17 cellular contexts compared by ENCODE assay signal in genomic region chr3:59631482-59631881, GRCh38.
DNase-seq lines count a peak whose midpoint lies in the region; ATAC-seq and TF ChIP-seq lines count a peak whose summit lies in the region.
"Had no signal": no experiment of that assay in that cellular context is flagged by ENCODE, and none has a peak within 500 bp of the region (broad histone marks: within the 10 kb centered on the region; RNA-seq: fewer than 3 reads in every experiment).

No MANE protein-coding gene starts in this region.

- H4K8ac ChIP-seq in mesenchymal stem cell (ENCODE audit: low read length) = no peak overlapping the region

- H3K27me3 ChIP-seq in left ventricle myocardium inferior (ENCODE audit: low read depth) (no peaks in the 10 kb centered on the region), right cardiac atrium (ENCODE audit: control insufficient read depth, insufficient read depth) (no peaks in the 10 kb centered on the region), mesenchymal stem cell (ENCODE audit: control insufficient read depth in 1 of 2, insufficient read depth in 1 of 2, low read length in 2 of 2) (no peaks in the 10 kb centered on the region)
- no peaks in the 10 kb centered on the region for H3K27me3 ChIP-seq in effector memory CD4-positive, alpha-beta T cell (replicated peaks; ENCODE audit: control insufficient read depth, insufficient read depth, low read length, poor library complexity, severe bottlenecking)
- H3K27me3 ChIP-seq: BLaER1 treated with 17β-estradiol and CSF1 and Interleukin-3, amounts not matched to agents 10 nM and 100 nM had no signal

- H2AK5ac ChIP-seq in mesenchymal stem cell (ENCODE audit: low read length, severe bottlenecking) = peak overlapping the region; percentile 3

- no peaks in the 10 kb centered on the region for H3K79me1 ChIP-seq in mesenchymal stem cell (replicated peaks; ENCODE audit: low read length, poor library complexity, severe bottlenecking)

- no peak overlapping the region for H2AFZ ChIP-seq in mesenchymal stem cell (ENCODE audit: low read depth, low read length)

- H3K9me3 ChIP-seq in left ventricle myocardium inferior (replicated peaks) (peaks cover 4% of the 10 kb centered on the region), right cardiac atrium (ENCODE audit: control insufficient read depth, low read length) (no peaks in the 10 kb centered on the region), mesenchymal stem cell (ENCODE audit: control insufficient read depth, low read length) (no peaks in the 10 kb centered on the region)
- H3K9me3 ChIP-seq in effector memory CD4-positive, alpha-beta T cell (ENCODE audit: control insufficient read depth, low read length) = no peaks in the 10 kb centered on the region
- H3K9me3 ChIP-seq: A549; BLaER1 treated with 17β-estradiol and CSF1 and Interleukin-3, amounts not matched to agents 10 nM and 100 nM; Caco-2 had no signal

- TF ChIP-seq CTCF in left ventricle myocardium inferior (IDR thresholded peaks at IDR 0.05; ENCODE audit: borderline replicate concordance) = no peak

- DNase-seq in Right ventricle myocardium inferior (ENCODE audit: missing footprints) = no peak
- no peak for DNase-seq in left ventricle myocardium inferior
- no peak for DNase-seq in left ventricle myocardium superior
- no peak for DNase-seq in right cardiac atrium
- no peak for DNase-seq in mesenchymal stem cell
- DNase-seq in NCI-H774 (lab: John Stamatoyannopoulos, UW) = no peak
- no peak for DNase-seq in effector memory CD4-positive, alpha-beta T cell
- DNase-seq: Caco-2; Calu3; CD4-positive, alpha-beta T cell; CD8-positive, alpha-beta T cell; DMS79 treated with DMSO at 0.1 percent for 48 hours; GF-D8 had no signal

- H3K36me3 ChIP-seq in left ventricle myocardium inferior (no peaks in the 10 kb centered on the region), mesenchymal stem cell (ENCODE audit: control insufficient read depth in 1 of 2, insufficient read depth in 2 of 2, low read depth in 1 of 2, low read length in 2 of 2) (no peaks in the 10 kb centered on the region)
- no peaks in the 10 kb centered on the region for H3K36me3 ChIP-seq in effector memory CD4-positive, alpha-beta T cell (ENCODE audit: control insufficient read depth, insufficient read depth, low read length)
- H3K36me3 ChIP-seq: BLaER1 treated with 17β-estradiol and CSF1 and Interleukin-3, amounts not matched to agents 10 nM and 100 nM had no signal

- H2BK12ac ChIP-seq in mesenchymal stem cell (ENCODE audit: low read length in 2 of 2) = no peak overlapping the region

- peaks cover 4% of the 10 kb centered on the region for H3K4me1 ChIP-seq in left ventricle myocardium inferior
- H3K4me1 ChIP-seq in right cardiac atrium (ENCODE audit: control insufficient read depth, insufficient read depth, low read length) = no peaks in the 10 kb centered on the region
- peaks cover 13% of the 10 kb centered on the region for H3K4me1 ChIP-seq in mesenchymal stem cell (ENCODE audit: control insufficient read depth, insufficient read depth, low read depth, low read length)
- H3K4me1 ChIP-seq in effector memory CD4-positive, alpha-beta T cell (ENCODE audit: control insufficient read depth, insufficient read depth, low read length, poor library complexity, severe bottlenecking) = no peaks in the 10 kb centered on the region
- H3K4me1 ChIP-seq: A549, Caco-2 had no signal

- H2BK120ac ChIP-seq in mesenchymal stem cell (ENCODE audit: low read depth, low read length) = no peak overlapping the region

- ATAC-seq in Right ventricle myocardium inferior = peak; percentile 73
- peak; percentile 77 for ATAC-seq in left ventricle myocardium superior
- no peak for ATAC-seq in right cardiac atrium
- ATAC-seq: A549; CD8-positive, alpha-beta T cell had no signal

- intact Hi-C loops in Right ventricle myocardium inferior (cut with DNase I) = no loop called here
- intact Hi-C loops in left ventricle myocardium inferior (cut with micrococcal nuclease) = no loop called here
- intact Hi-C loops in left ventricle myocardium superior (cut with micrococcal nuclease) = no loop called here
- intact Hi-C loops in right cardiac atrium (cut with DNase I) = no loop called here

- no peak overlapping the region for H2BK5ac ChIP-seq in mesenchymal stem cell (ENCODE audit: low read depth, low read length, poor library complexity, severe bottlenecking)

- H3K27ac ChIP-seq in left ventricle myocardium inferior (replicated peaks) (no peak overlapping the region), right cardiac atrium (ENCODE audit: low read length) (no peak overlapping the region), mesenchymal stem cell (ENCODE audit: low read length, poor library complexity, severe bottlenecking) (no peak overlapping the region)
- no peak overlapping the region for H3K27ac ChIP-seq in effector memory CD4-positive, alpha-beta T cell (ENCODE audit: insufficient read depth, low read length, poor library complexity, severe bottlenecking)
- H3K27ac ChIP-seq: 22Rv1; A549; BLaER1 treated with 17β-estradiol and CSF1 and Interleukin-3, amounts not matched to agents 10 nM and 100 nM; C4-2B had no signal

- H3K9ac ChIP-seq in mesenchymal stem cell (ENCODE audit: low read length) = no peak overlapping the region
- H3K9ac ChIP-seq: BLaER1 treated with 17β-estradiol and CSF1 and Interleukin-3, amounts not matched to agents 10 nM and 100 nM had no signal

- H4K91ac ChIP-seq in mesenchymal stem cell (ENCODE audit: low read length) = peak overlapping the region; percentile 30

- H3K4me2 ChIP-seq in mesenchymal stem cell (ENCODE audit: low read length, poor library complexity, severe bottlenecking) = no peak overlapping the region
- H3K4me2 ChIP-seq: A549; BLaER1 treated with 17β-estradiol and CSF1 and Interleukin-3, amounts not matched to agents 10 nM and 100 nM had no signal

- no peak overlapping the region for H3K23ac ChIP-seq in mesenchymal stem cell (ENCODE audit: low read length in 2 of 2)

- WGBS in right cardiac atrium = 70% methylated on average over 2 of the region's 2 CpGs
- 60% methylated on average over 2 of the region's 2 CpGs for WGBS in mesenchymal stem cell

- no peak overlapping the region for H3K4ac ChIP-seq in mesenchymal stem cell (ENCODE audit: low read depth in 1 of 2, low read length in 2 of 2)

- H3K4me3 ChIP-seq in left ventricle myocardium inferior (no peak overlapping the region), right cardiac atrium (ENCODE audit: low read length) (no peak overlapping the region), mesenchymal stem cell (ENCODE audit: insufficient read depth in 1 of 2, low read depth in 1 of 2, low read length in 2 of 2) (no peak overlapping the region)
- H3K4me3 ChIP-seq in effector memory CD4-positive, alpha-beta T cell (ENCODE audit: insufficient read depth, low read depth, low read length, poor library complexity, severe bottlenecking) = no peak overlapping the region
- H3K4me3 ChIP-seq: A549; BLaER1 treated with 17β-estradiol and CSF1 and Interleukin-3, amounts not matched to agents 10 nM and 100 nM had no signal

- no peak overlapping the region for H3K18ac ChIP-seq in mesenchymal stem cell (ENCODE audit: low read depth in 1 of 2, low read length in 2 of 2)

- no peak overlapping the region for H3K14ac ChIP-seq in mesenchymal stem cell (ENCODE audit: low read length in 2 of 2)

- no peak overlapping the region for H2BK15ac ChIP-seq in mesenchymal stem cell (ENCODE audit: low read depth, poor library complexity, severe bottlenecking)

Comparison
In these comparisons a context has a peak if more than half of its experiments do, and no peak if none do; other contexts are left out.
1. ATAC-seq: peak in Right ventricle myocardium inferior (single experiment) and left ventricle myocardium superior (single experiment); none in right cardiac atrium (0 of 2).